ENCODE assay signal across 1 cellular context in the genomic region with DNA sequence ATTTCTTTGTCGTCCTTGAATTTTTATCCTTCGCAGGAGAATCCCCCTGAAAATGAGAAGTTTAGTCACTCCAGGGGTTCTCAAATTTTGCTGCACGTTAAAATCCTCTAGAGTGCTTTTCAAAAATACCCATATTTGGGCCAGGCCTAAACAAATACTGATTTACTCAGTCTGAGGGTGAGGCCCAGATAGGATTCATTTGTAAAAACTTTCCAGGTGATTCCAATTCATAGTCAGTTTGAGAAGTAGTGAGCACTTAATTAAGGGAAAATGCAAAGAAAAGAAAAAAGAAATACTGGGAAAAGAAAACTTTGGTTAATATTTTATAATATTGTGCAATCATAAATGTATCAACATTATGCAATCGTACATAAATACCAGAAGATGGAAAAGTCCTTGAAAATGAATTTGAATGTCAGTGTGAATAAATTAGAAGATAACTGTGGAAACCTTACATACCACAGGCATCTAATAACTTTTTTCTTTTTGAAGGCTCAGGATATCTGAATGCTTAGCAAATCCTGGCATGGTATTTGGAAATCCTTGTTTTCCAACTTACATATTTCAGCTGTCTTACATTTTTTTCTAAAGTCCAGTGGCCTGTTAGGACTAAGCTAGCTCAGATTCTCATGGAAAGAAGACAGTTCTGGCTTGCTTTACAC.
TF ChIP-seq lines count a peak whose summit lies in the region.

No MANE protein-coding gene starts in this region.

TF ChIP-seq in liver, 16 proteins besides CTCF, POLR2A, EP300 and RAD21 (continued from another document):
- TF ChIP-seq HNF4G (IDR thresholded peaks at IDR 0.05) = no peak
- TF ChIP-seq, protein P1, sequence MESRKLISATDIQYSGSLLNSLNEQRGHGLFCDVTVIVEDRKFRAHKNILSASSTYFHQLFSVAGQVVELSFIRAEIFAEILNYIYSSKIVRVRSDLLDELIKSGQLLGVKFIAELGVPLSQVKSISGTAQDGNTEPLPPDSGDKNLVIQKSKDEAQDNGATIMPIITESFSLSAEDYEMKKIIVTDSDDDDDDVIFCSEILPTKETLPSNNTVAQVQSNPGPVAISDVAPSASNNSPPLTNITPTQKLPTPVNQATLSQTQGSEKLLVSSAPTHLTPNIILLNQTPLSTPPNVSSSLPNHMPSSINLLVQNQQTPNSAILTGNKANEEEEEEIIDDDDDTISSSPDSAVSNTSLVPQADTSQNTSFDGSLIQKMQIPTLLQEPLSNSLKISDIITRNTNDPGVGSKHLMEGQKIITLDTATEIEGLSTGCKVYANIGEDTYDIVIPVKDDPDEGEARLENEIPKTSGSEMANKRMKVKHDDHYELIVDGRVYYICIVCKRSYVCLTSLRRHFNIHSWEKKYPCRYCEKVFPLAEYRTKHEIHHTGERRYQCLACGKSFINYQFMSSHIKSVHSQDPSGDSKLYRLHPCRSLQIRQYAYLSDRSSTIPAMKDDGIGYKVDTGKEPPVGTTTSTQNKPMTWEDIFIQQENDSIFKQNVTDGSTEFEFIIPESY (IDR thresholded peaks at IDR 0.05) = no peak
- no peak for TF ChIP-seq YY1 (IDR thresholded peaks at IDR 0.05)
- peak in 1 of 2 donors; percentile 15 for TF ChIP-seq HNF4A (conservative IDR thresholded peaks at IDR 0.05)
- TF ChIP-seq ATF3 (IDR thresholded peaks at IDR 0.05) = no peak
- TF ChIP-seq GABPA (IDR thresholded peaks at IDR 0.05 in 1 of 2, conservative IDR thresholded peaks at IDR 0.05 in 1 of 2) = no peak
